In genomic region chr9:108688051-108688450, GRCh38 we compare ENCODE assay signal across 1 cellular context.
TF ChIP-seq lines count a peak whose summit lies in the region.

No MANE protein-coding gene starts in this region.

TF ChIP-seq in neural cell, 6 proteins besides CTCF, POLR2A, EP300 and RAD21 (continued from another document):
- TF ChIP-seq REST (IDR thresholded peaks at IDR 0.05; ENCODE audit: borderline replicate concordance): no peak
- TF ChIP-seq POLR2AphosphoS5 (IDR thresholded peaks at IDR 0.05): no peak
- no peak for TF ChIP-seq TAF1 (IDR thresholded peaks at IDR 0.05; ENCODE audit: low read depth)
